8 cellular contexts compared by ENCODE assay signal in the genomic region with DNA sequence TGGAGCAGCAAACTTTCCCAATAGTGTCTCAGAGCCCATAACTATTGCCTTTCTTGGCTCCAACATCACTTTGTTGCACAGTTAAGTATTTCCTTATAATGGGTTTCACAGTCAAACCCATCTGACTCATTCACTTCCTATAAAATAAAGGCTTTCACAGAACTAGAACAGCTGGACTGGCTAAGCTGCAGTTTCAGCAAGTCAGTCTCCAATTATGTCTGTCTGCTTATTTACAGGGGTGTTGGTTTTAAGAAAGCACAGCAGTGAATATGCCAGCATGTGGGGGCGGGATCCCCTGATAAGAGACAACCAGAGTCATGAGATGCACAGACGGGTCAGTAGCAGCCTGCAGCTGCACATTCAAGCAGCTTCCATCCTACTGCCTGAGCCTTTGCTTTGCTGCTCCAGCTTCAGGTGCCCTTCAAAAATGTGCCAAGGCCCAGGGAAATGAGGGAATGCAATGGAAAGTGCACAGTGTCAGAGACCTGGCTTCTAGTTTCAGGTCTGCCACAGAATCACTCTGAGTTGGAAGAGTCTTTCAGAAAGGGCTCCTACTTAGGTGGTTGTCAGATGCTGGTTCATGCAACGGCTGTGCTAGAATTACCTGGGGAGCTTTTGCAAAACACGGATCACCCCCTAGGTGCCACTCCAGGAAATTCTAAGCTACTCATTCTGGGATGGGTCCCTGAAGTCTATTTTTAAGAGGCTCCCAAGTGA. TPM values are rescaled to one million over a fixed set of nuclear protein-coding genes. Genes with fewer than 3 reads are reported as not detected.
A peak's percentile ranks its signal among the peaks of the same experiment; 100 is the strongest.
DNase-seq lines count a peak whose midpoint lies in the region; ATAC-seq, FAIRE-seq and TF ChIP-seq lines count a peak whose summit lies in the region.

No MANE protein-coding gene starts in this region.

- H3K36me3 ChIP-seq in K562 (ENCODE audit: control insufficient read depth, insufficient read depth, low read length) (peaks cover 51% of the 10 kb centered on the region; the same call in 2 of the 3 replicates), lower lobe of right lung (peaks cover 93% of the 10 kb centered on the region)

- DNase-seq in AG04449 (ENCODE audit: low read depth, low spot score) (peak; percentile 74), LHCN-M2 (ENCODE audit: low read depth) (peak; percentile 87), K562 (ENCODE audit: extremely low read depth in 1 of 4, low spot score in 3 of 4) (peak; percentile 35 to 83 (median 66)), lower lobe of right lung (no peak), NCI-H446 treated with DMSO at 0.1 percent for 48 hours (lab: John Stamatoyannopoulos, UW) (no peak)

- H2AFZ ChIP-seq in K562 (ENCODE audit: low read depth, low read length): no peak overlapping the region

- no peaks in the 10 kb centered on the region for H4K20me1 ChIP-seq in K562 (replicated peaks; ENCODE audit: control insufficient read depth, insufficient read depth, low read length)

- no peak for TF ChIP-seq POLR2A in K562 (conservative IDR thresholded peaks at IDR 0.05)

- intact Hi-C loops in K562 (cut with micrococcal nuclease) (no loop called here), lower lobe of right lung (cut with DNase I) (no loop called here)

- 16% methylated on average over 4 of the region's 4 CpGs for WGBS in K562 (ENCODE audit: insufficient coverage, low coverage, missing lambda C conversion rate)

- ATAC-seq in K562 (peak; percentile 92), lower lobe of right lung (peak; percentile 63 to 72), HG03135 (IDR thresholded peaks at IDR 0.05; ENCODE audit: unreplicated experiment) (no peak), HG02678 (IDR thresholded peaks at IDR 0.05; ENCODE audit: unreplicated experiment) (no peak), HG03095 (IDR thresholded peaks at IDR 0.05; ENCODE audit: unreplicated experiment) (no peak)

- H3K4me3 ChIP-seq in AG04449 (ENCODE audit: low read depth, low read length) (no peak overlapping the region), K562 (no peak overlapping the region), lower lobe of right lung (no peak overlapping the region)

- no peak overlapping the region; the same call in 1 of the 2 replicates for H3K4me2 ChIP-seq in K562 (ENCODE audit: insufficient read depth, low read length)

- TF ChIP-seq CTCF in AG04449 (IDR thresholded peaks at IDR 0.05; ENCODE audit: insufficient read depth, low read length, missing control alignments): no peak
- no peak for TF ChIP-seq CTCF in K562 (IDR thresholded peaks at IDR 0.05 in 2 of 3, conservative IDR thresholded peaks at IDR 0.05 in 1 of 3; ENCODE audit: insufficient read depth in 2 of 3, low read depth in 1 of 3, low read length in 3 of 3)
- no peak for TF ChIP-seq CTCF in lower lobe of right lung (IDR thresholded peaks at IDR 0.05)

- no peaks in the 10 kb centered on the region for H3K27me3 ChIP-seq in K562 (ENCODE audit: control insufficient read depth in 2 of 2, insufficient read depth in 2 of 2, low read length in 2 of 2)
- no peaks in the 10 kb centered on the region for H3K27me3 ChIP-seq in lower lobe of right lung (ENCODE audit: low read depth)

- peak in 1 of 2 experiments; percentile 20; a peak in 1 of 4 replicates for TF ChIP-seq RAD21 in K562 (CRISPR knock-in tag; conservative IDR thresholded peaks at IDR 0.05 in 1 of 2, IDR thresholded peaks at IDR 0.05 in 1 of 2)

- H3K79me2 ChIP-seq in K562 (ENCODE audit: control insufficient read depth, insufficient read depth, low read length): no peaks in the 10 kb centered on the region

- FAIRE-seq in K562 (lab: Jason Lieb, UNC): peak; percentile 92

- no peak overlapping the region for H3K27ac ChIP-seq in K562 (ENCODE audit: extremely low read depth, low read depth, low read length)
- H3K27ac ChIP-seq in lower lobe of right lung: peak overlapping the region; percentile 15

- TF ChIP-seq EP300 in K562 (IDR thresholded peaks at IDR 0.05; ENCODE audit: low read length): peak; percentile 64

- CTCF ChIA-PET in AG04449 (lab: Yijun Ruan, JAX) (interaction anchor here (1.3 to 15.5 kb wide), 6 partner anchors 8 to 146 kb away, joined by 5 to 188 read pairs (median 30); no protein-coding TSS in a partner anchor), K562 (lab: Yijun Ruan, JAX; ENCODE audit: low intra/inter-chr PET ratio) (interaction anchor here (1.1 to 1.5 kb wide), 2 partner anchors 68 to 115 kb away, joined by 3 read pairs; no protein-coding TSS in a partner anchor)

- POLR2A ChIA-PET in AG04449 (lab: Yijun Ruan, JAX) (interaction anchor here (1.2 to 1.7 kb wide), 2 partner anchors 29 to 68 kb away, joined by 3 read pairs; no protein-coding TSS in a partner anchor), K562 (lab: Yijun Ruan, JAX) (interaction anchor here (0.6 to 2.7 kb wide), 9 partner anchors 9 to 59 kb away, joined by 3 to 16 read pairs (median 4); a partner anchor contains a TSS)

- in situ Hi-C loops in K562 (cut with MboI): loop anchor here (5.0 kb wide), 1 partner anchor 57 kb away; no protein-coding TSS in a partner anchor

- H3K9me3 ChIP-seq in K562 (replicated peaks; ENCODE audit: control insufficient read depth, insufficient read depth, low read depth, low read length) (no peaks in the 10 kb centered on the region), lower lobe of right lung (no peaks in the 10 kb centered on the region)

- H3K9ac ChIP-seq in K562 (ENCODE audit: insufficient read depth in 1 of 2, low read depth in 2 of 2, low read length in 2 of 2): no peak overlapping the region; a peak in 1 of 4 replicates

- no peaks in the 10 kb centered on the region for H3K9me1 ChIP-seq in K562 (ENCODE audit: control insufficient read depth, insufficient read depth, low read length)

- no TSS peak for BruUV-seq in K562 (replicated peaks; lab: Mats Ljungman, UMichigan)

- peaks cover 5 to 13% of the 10 kb centered on the region in 2 experiments; a peak in 4 of 5 replicates for H3K4me1 ChIP-seq in K562 (replicated peaks in 1 of 2; ENCODE audit: control insufficient read depth in 2 of 2, insufficient read depth in 2 of 2, low read length in 2 of 2)
- peaks cover 16% of the 10 kb centered on the region for H3K4me1 ChIP-seq in lower lobe of right lung

RNA-seq across cellular contexts. Expression of a gene that starts 24.8 kb away (rescaled TPM):
- total RNA-seq in LHCN-M2 (2014; rRNA removed) (12.9 and 13.7 TPM in 2 replicates), K562 (2014; rRNA removed) (9.6 and 11.8 TPM in 2 replicates), K562 (2014; rRNA removed; fragmentation: Illumina TruSeq; extraction: Trizol) (9.1 and 10.2 TPM in 2 replicates), K562 (2015; rRNA removed; fragmentation: Illumina TruSeq; extraction: Trizol) (10.5 and 10.9 TPM in 2 replicates), K562 (2021) (14.9 TPM in 2 replicates), lower lobe of right lung (27.9 TPM)
- polyA plus RNA-seq in LHCN-M2 (2012): 8.5 TPM
- 7.2 and 10.6 TPM in 2 replicates for total RNA-seq in K562 (2011; cell fraction: chromatin; rRNA removed; ENCODE audit: low replicate concordance)
- 7.9 and 11.3 TPM in 2 replicates for total RNA-seq in K562 (2011; cell fraction: nucleolus; rRNA removed)
- total RNA-seq in K562 (2011; cell fraction: nucleoplasm; rRNA removed): 6.7 and 7.8 TPM in 2 replicates
- polyA plus RNA-seq in K562 (2011; rRNA removed) (10.2 and 14.3 TPM in 2 replicates), K562 (2014; fragmentation: Illumina TruSeq; extraction: Trizol) (14.1 and 14.6 TPM in 2 replicates), K562 (2014; fragmentation: Nextera tagmentation; extraction: Ambion mirVana) (1 to 10 TPM; 2.6 to 2.8 TPM), K562 (2014; rRNA removed) (10.1 and 11.6 TPM in 2 replicates)
- polyA plus RNA-seq in K562 (2011; cell fraction: cytosol; rRNA removed): 9.9 and 11.1 TPM in 2 replicates
- 5.4 and 6.0 TPM in 2 replicates for polyA plus RNA-seq in K562 (2011; cell fraction: nucleus; rRNA removed)
- polyA plus RNA-seq in K562 (2012): 12.3 and 15.2 TPM in 2 replicates
- polyA minus RNA-seq in K562 (2011; rRNA and poly(A)+ RNA removed): 18.7 and 25.2 TPM in 2 replicates
- polyA minus RNA-seq in K562 (2011; cell fraction: cytosol; rRNA and poly(A)+ RNA removed): 7.8 and 11.6 TPM in 2 replicates
- polyA minus RNA-seq in K562 (2011; cell fraction: nucleus; rRNA and poly(A)+ RNA removed): 4.7 and 7.8 TPM in 2 replicates

RNA-seq across cellular contexts. Expression of a gene that starts 38.6 kb away (rescaled TPM):
- 48.5 and 60.5 TPM in 2 replicates for total RNA-seq in LHCN-M2 (2014; rRNA removed)
- 76.0 TPM for polyA plus RNA-seq in LHCN-M2 (2012)
- total RNA-seq in K562 (2011; cell fraction: chromatin; rRNA removed; ENCODE audit: low replicate concordance): 2.4 and 10.2 TPM in 2 replicates
- total RNA-seq in K562 (2011; cell fraction: nucleolus; rRNA removed): 19.3 and 19.7 TPM in 2 replicates
- total RNA-seq in K562 (2011; cell fraction: nucleoplasm; rRNA removed): 14.0 and 21.6 TPM in 2 replicates
- 12.8 and 14.5 TPM in 2 replicates for total RNA-seq in K562 (2014; rRNA removed)
- 1.2 and 2.1 TPM in 2 replicates for total RNA-seq in K562 (2014; rRNA removed; fragmentation: Illumina TruSeq; extraction: Trizol)
- total RNA-seq in K562 (2015; rRNA removed; fragmentation: Illumina TruSeq; extraction: Trizol): 3.8 TPM in 2 replicates
- total RNA-seq in K562 (2021): 13.1 and 15.1 TPM in 2 replicates
- 16.2 and 31.0 TPM in 2 replicates for polyA plus RNA-seq in K562 (2011; rRNA removed)
- 75.0 and 104 TPM in 2 replicates for polyA plus RNA-seq in K562 (2011; cell fraction: cytosol; rRNA removed)
- polyA plus RNA-seq in K562 (2011; cell fraction: nucleus; rRNA removed): 24.7 and 26.3 TPM in 2 replicates
- polyA plus RNA-seq in K562 (2012): 26.4 and 45.9 TPM in 2 replicates
- polyA plus RNA-seq in K562 (2014; fragmentation: Illumina TruSeq; extraction: Trizol): 8.2 and 11.8 TPM in 2 replicates
- polyA plus RNA-seq in K562 (2014; fragmentation: Nextera tagmentation; extraction: Ambion mirVana): 1 to 10 TPM in 1 of 2 experiments, under 1 TPM in 1; 1.00 to 1.7 TPM
- 9.8 and 13.3 TPM in 2 replicates for polyA plus RNA-seq in K562 (2014; rRNA removed)
- 5.4 and 6.5 TPM in 2 replicates for polyA minus RNA-seq in K562 (2011; rRNA and poly(A)+ RNA removed)
- 8.6 and 15.1 TPM in 2 replicates for polyA minus RNA-seq in K562 (2011; cell fraction: cytosol; rRNA and poly(A)+ RNA removed)
- 4.2 TPM in 2 replicates for polyA minus RNA-seq in K562 (2011; cell fraction: nucleus; rRNA and poly(A)+ RNA removed)
- total RNA-seq in lower lobe of right lung: 44.0 TPM

RNA-seq across cellular contexts. Expression of a gene that starts 53.5 kb away (rescaled TPM):
- total RNA-seq in LHCN-M2 (2014; rRNA removed): not detected in 2 replicates
- 0.66 TPM for polyA plus RNA-seq in LHCN-M2 (2012)
- total RNA-seq in K562 (2011; cell fraction: chromatin; rRNA removed; ENCODE audit: low replicate concordance): not detected in 2 replicates
- not detected in 2 replicates for total RNA-seq in K562 (2011; cell fraction: nucleolus; rRNA removed)
- total RNA-seq in K562 (2011; cell fraction: nucleoplasm; rRNA removed): not detected in 2 replicates
- not detected in 2 replicates for total RNA-seq in K562 (2014; rRNA removed)
- total RNA-seq in K562 (2014; rRNA removed; fragmentation: Illumina TruSeq; extraction: Trizol): not detected in 2 replicates
- total RNA-seq in K562 (2015; rRNA removed; fragmentation: Illumina TruSeq; extraction: Trizol): not detected in 2 replicates
- not detected in 2 replicates for total RNA-seq in K562 (2021)
- not detected in 2 replicates for polyA plus RNA-seq in K562 (2011; rRNA removed)
- polyA plus RNA-seq in K562 (2011; cell fraction: cytosol; rRNA removed): not detected in 2 replicates
- polyA plus RNA-seq in K562 (2011; cell fraction: nucleus; rRNA removed): not detected in 2 replicates
- polyA plus RNA-seq in K562 (2012): 0.22 and 0.44 TPM in 2 replicates
- polyA plus RNA-seq in K562 (2014; fragmentation: Illumina TruSeq; extraction: Trizol): not detected in 2 replicates
- not detected for polyA plus RNA-seq in K562 (2014; fragmentation: Nextera tagmentation; extraction: Ambion mirVana)
- polyA plus RNA-seq in K562 (2014; rRNA removed): not detected in 2 replicates
- not detected in 2 replicates for polyA minus RNA-seq in K562 (2011; rRNA and poly(A)+ RNA removed)
- not detected in 2 replicates for polyA minus RNA-seq in K562 (2011; cell fraction: cytosol; rRNA and poly(A)+ RNA removed)
- not detected in 2 replicates for polyA minus RNA-seq in K562 (2011; cell fraction: nucleus; rRNA and poly(A)+ RNA removed)
- total RNA-seq in lower lobe of right lung: not detected

Comparison
In these comparisons a context has a peak if more than half of its experiments do, and no peak if none do; other contexts are left out.
1. DNase-seq: peak in AG04449 (single experiment), LHCN-M2 (single experiment) and K562 (4 of 4); none in lower lobe of right lung (single experiment) and NCI-H446 treated with DMSO at 0.1 percent for 48 hours (single experiment).
2. ATAC-seq: peak in K562 (single experiment) and lower lobe of right lung (2 of 2); none in HG03135 (single experiment), HG02678 (single experiment) and HG03095 (single experiment).